In genomic region chr6:5984150-5985089, GRCh38 we compare ENCODE assay signal across 24 cellular contexts. TPM values are rescaled to one million over a fixed set of nuclear protein-coding genes. Genes with fewer than 3 reads are reported as not detected.
DNase-seq lines count a peak whose midpoint lies in the region; ATAC-seq and TF ChIP-seq lines count a peak whose summit lies in the region.
"Had no signal": no experiment of that assay in that cellular context is flagged by ENCODE, and none has a peak within 500 bp of the region (broad histone marks: within the 10 kb centered on the region; RNA-seq: fewer than 3 reads in every experiment).

No MANE protein-coding gene starts in this region.

- H3K27me3 ChIP-seq in CD8-positive, alpha-beta T cell (ENCODE audit: insufficient read depth, low read length) = no peaks in the 10 kb centered on the region

- no peak for ATAC-seq in CD8-positive, alpha-beta T cell
- no peak for ATAC-seq in HG03457 (IDR thresholded peaks at IDR 0.05; ENCODE audit: unreplicated experiment)

- peaks cover 29% of the 10 kb centered on the region for H3K27me3 Mint-ChIP-seq in activated CD4-positive, alpha-beta memory T cell treated with anti-CD3 and anti-CD28 coated beads, Interleukin-2, amount 10 ng/mL, durations not matched to agents 7 days and 5 days
- H3K27me3 Mint-ChIP-seq in activated CD4-positive, alpha-beta memory T cell treated with anti-CD3 and anti-CD28 coated beads for 36 hours = peaks cover 11% of the 10 kb centered on the region
- peaks cover 14% of the 10 kb centered on the region for H3K27me3 Mint-ChIP-seq in CD8-positive, alpha-beta T cell (ENCODE audit: low read depth)
- peaks cover 15% of the 10 kb centered on the region for H3K27me3 Mint-ChIP-seq in activated T-helper 1 cell treated with anti-CD3 and anti-CD28 coated beads, Interleukin-12 subunit alpha, Interleukin-12 subunit beta, Interleukin-2, Interleukin-4 antibody, amounts not matched to agents 30 ng/mL and 10 ng/mL and 1 ng/mL, durations not matched to agents 14 hours and 24 hours and 36 hours (ENCODE audit: insufficient read depth)

- no peak overlapping the region for H3K4me3 Mint-ChIP-seq in activated CD4-positive, alpha-beta memory T cell treated with anti-CD3 and anti-CD28 coated beads, Interleukin-2, amount 10 ng/mL, durations not matched to agents 7 days and 5 days
- H3K4me3 Mint-ChIP-seq in activated CD4-positive, alpha-beta memory T cell treated with anti-CD3 and anti-CD28 coated beads for 36 hours = no peak overlapping the region
- H3K4me3 Mint-ChIP-seq in CD8-positive, alpha-beta T cell = peak overlapping the region; percentile 17
- peak overlapping the region; percentile 43 for H3K4me3 Mint-ChIP-seq in activated T-helper 1 cell treated with anti-CD3 and anti-CD28 coated beads, Interleukin-12 subunit alpha, Interleukin-12 subunit beta, Interleukin-2, Interleukin-4 antibody, amounts not matched to agents 30 ng/mL and 10 ng/mL and 1 ng/mL, durations not matched to agents 14 hours and 24 hours and 36 hours
- H3K4me3 Mint-ChIP-seq: activated T-cell treated with anti-CD3 and anti-CD28 coated beads, Interleukin-2, amount 50 U/mL, for 24 hours had no signal

- peak overlapping the region; percentile 9 for H3K27ac Mint-ChIP-seq in activated CD4-positive, alpha-beta memory T cell treated with anti-CD3 and anti-CD28 coated beads, Interleukin-2, amount 10 ng/mL, durations not matched to agents 7 days and 5 days
- H3K27ac Mint-ChIP-seq in activated CD4-positive, alpha-beta memory T cell treated with anti-CD3 and anti-CD28 coated beads for 36 hours = no peak overlapping the region
- H3K27ac Mint-ChIP-seq in CD8-positive, alpha-beta T cell = peak overlapping the region; percentile 6
- peak overlapping the region; percentile 46 for H3K27ac Mint-ChIP-seq in activated T-helper 1 cell treated with anti-CD3 and anti-CD28 coated beads, Interleukin-12 subunit alpha, Interleukin-12 subunit beta, Interleukin-2, Interleukin-4 antibody, amounts not matched to agents 30 ng/mL and 10 ng/mL and 1 ng/mL, durations not matched to agents 14 hours and 24 hours and 36 hours
- H3K27ac Mint-ChIP-seq: activated T-cell treated with anti-CD3 and anti-CD28 coated beads, Interleukin-2, amount 50 U/mL, for 24 hours had no signal

- no peaks in the 10 kb centered on the region for H3K36me3 ChIP-seq in CD8-positive, alpha-beta T cell (ENCODE audit: insufficient read depth, low read length)
- H3K36me3 ChIP-seq: prostate gland had no signal

- H3K4me1 Mint-ChIP-seq in activated CD4-positive, alpha-beta memory T cell treated with anti-CD3 and anti-CD28 coated beads, Interleukin-2, amount 10 ng/mL, durations not matched to agents 7 days and 5 days = peaks cover 46% of the 10 kb centered on the region
- H3K4me1 Mint-ChIP-seq in activated CD4-positive, alpha-beta memory T cell treated with anti-CD3 and anti-CD28 coated beads for 36 hours (ENCODE audit: low read depth) = peaks cover 20% of the 10 kb centered on the region
- peaks cover 21% of the 10 kb centered on the region for H3K4me1 Mint-ChIP-seq in CD8-positive, alpha-beta T cell (ENCODE audit: low read depth)
- peaks cover 70% of the 10 kb centered on the region for H3K4me1 Mint-ChIP-seq in activated T-helper 1 cell treated with anti-CD3 and anti-CD28 coated beads, Interleukin-12 subunit alpha, Interleukin-12 subunit beta, Interleukin-2, Interleukin-4 antibody, amounts not matched to agents 30 ng/mL and 10 ng/mL and 1 ng/mL, durations not matched to agents 14 hours and 24 hours and 36 hours (ENCODE audit: low read depth)

- H3K4me3 ChIP-seq in CD8-positive, alpha-beta T cell (ENCODE audit: low read depth, low read length) = no peak overlapping the region
- H3K4me3 ChIP-seq: prostate gland had no signal

- H3K27ac ChIP-seq in CD8-positive, alpha-beta T cell (ENCODE audit: low read depth, low read length) = no peak overlapping the region
- H3K27ac ChIP-seq: prostate gland had no signal

- intact Hi-C loops in activated CD4-positive, alpha-beta memory T cell treated with anti-CD3 and anti-CD28 coated beads for 36 hours (cut with micrococcal nuclease) = no loop called here
- intact Hi-C loops in CD8-positive, alpha-beta T cell (cut with DNase I, micrococcal nuclease) = no loop called here
- intact Hi-C loops in activated T-helper 1 cell treated with anti-CD3 and anti-CD28 coated beads, Interleukin-12 subunit alpha, Interleukin-12 subunit beta, Interleukin-2, Interleukin-4 antibody, amounts not matched to agents 30 ng/mL and 10 ng/mL and 1 ng/mL, durations not matched to agents 14 hours and 24 hours and 36 hours (cut with micrococcal nuclease) = loop anchor here (5.0 to 10.0 kb wide), 3 partner anchors 112 to 530 kb away; no protein-coding TSS in a partner anchor

- no peaks in the 10 kb centered on the region for H3K9me3 Mint-ChIP-seq in activated CD4-positive, alpha-beta memory T cell treated with anti-CD3 and anti-CD28 coated beads, Interleukin-2, amount 10 ng/mL, durations not matched to agents 7 days and 5 days
- H3K9me3 Mint-ChIP-seq in activated CD4-positive, alpha-beta memory T cell treated with anti-CD3 and anti-CD28 coated beads for 36 hours = no peaks in the 10 kb centered on the region
- H3K9me3 Mint-ChIP-seq in CD8-positive, alpha-beta T cell = no peaks in the 10 kb centered on the region
- H3K9me3 Mint-ChIP-seq in activated T-helper 1 cell treated with anti-CD3 and anti-CD28 coated beads, Interleukin-12 subunit alpha, Interleukin-12 subunit beta, Interleukin-2, Interleukin-4 antibody, amounts not matched to agents 30 ng/mL and 10 ng/mL and 1 ng/mL, durations not matched to agents 14 hours and 24 hours and 36 hours = peaks cover 4% of the 10 kb centered on the region
- H3K9me3 Mint-ChIP-seq: activated T-cell treated with anti-CD3 and anti-CD28 coated beads, Interleukin-2, amount 50 U/mL, for 24 hours had no signal

- TF ChIP-seq CTCF in CD8-positive, alpha-beta T cell (IDR thresholded peaks at IDR 0.05) = no peak

- CTCF ChIA-PET in activated CD4-positive, alpha-beta memory T cell treated with anti-CD3 and anti-CD28 coated beads, Interleukin-2, amount 10 ng/mL, durations not matched to agents 7 days and 5 days (lab: Charles Lee) = no interaction called here
- CTCF ChIA-PET in activated CD4-positive, alpha-beta memory T cell treated with anti-CD3 and anti-CD28 coated beads for 36 hours (lab: Charles Lee) = no interaction called here
- CTCF ChIA-PET in CD8-positive, alpha-beta T cell (lab: Charles Lee) = no interaction called here

- no peaks in the 10 kb centered on the region for H3K9me3 ChIP-seq in CD8-positive, alpha-beta T cell (ENCODE audit: low read length)
- H3K9me3 ChIP-seq: prostate gland had no signal

- peaks cover 17% of the 10 kb centered on the region for H3K4me1 ChIP-seq in CD8-positive, alpha-beta T cell (ENCODE audit: insufficient read depth, low read length)
- H3K4me1 ChIP-seq: prostate gland had no signal

- no peak for DNase-seq in activated CD4-positive, alpha-beta memory T cell treated with anti-CD3 and anti-CD28 coated beads, Interleukin-2, amount 10 ng/mL, durations not matched to agents 7 days and 5 days
- DNase-seq in activated CD4-positive, alpha-beta memory T cell treated with anti-CD3 and anti-CD28 coated beads for 36 hours = no peak
- DNase-seq in CD8-positive, alpha-beta T cell = no peak
- DNase-seq in activated T-helper 1 cell treated with anti-CD3 and anti-CD28 coated beads, Interleukin-12 subunit alpha, Interleukin-12 subunit beta, Interleukin-2, Interleukin-4 antibody, amounts not matched to agents 30 ng/mL and 10 ng/mL and 1 ng/mL, durations not matched to agents 14 hours and 24 hours and 36 hours (ENCODE audit: low spot score) = no peak
- DNase-seq in left kidney (ENCODE audit: low read depth, low spot score) = peak; percentile 22
- no peak for DNase-seq in HK-2 (ENCODE audit: unreplicated experiment)
- DNase-seq in NK-92 treated with Interleukin-12 subunit alpha and Interleukin-12 subunit beta, amount 100 ng/mL, for 24 hours (lab: John Stamatoyannopoulos, UW) = no peak
- DNase-seq: activated T-cell treated with anti-CD3 and anti-CD28 coated beads, Interleukin-2, amount 50 U/mL, for 24 hours; AML-193; caudate nucleus; cortex of kidney; effector memory CD4-positive, alpha-beta T cell; erythroblast; foreskin fibroblast; head of caudate nucleus; KG1; NCI-H1930; NCI-H510A treated with DMSO at 0.1 percent for 48 hours; RPMI8226; stimulated activated CD4-positive, alpha-beta T cell treated with anti-CD3 and anti-CD28 coated beads, Interleukin-4, amount 100 ng/mL, for 24 hours; substantia nigra; trophoblast cell had no signal

- POLR2A ChIA-PET in activated CD4-positive, alpha-beta memory T cell treated with anti-CD3 and anti-CD28 coated beads, Interleukin-2, amount 10 ng/mL, durations not matched to agents 7 days and 5 days (lab: Charles Lee) = interaction anchor here (0.6 to 1.2 kb wide), 2 partner anchors 23 to 330 kb away, joined by 3 to 4 read pairs; no protein-coding TSS in a partner anchor
- POLR2A ChIA-PET in activated CD4-positive, alpha-beta memory T cell treated with anti-CD3 and anti-CD28 coated beads for 36 hours (lab: Charles Lee) = no interaction called here
- POLR2A ChIA-PET in CD8-positive, alpha-beta T cell (lab: Charles Lee) = no interaction called here

- H3K36me3 Mint-ChIP-seq in activated CD4-positive, alpha-beta memory T cell treated with anti-CD3 and anti-CD28 coated beads, Interleukin-2, amount 10 ng/mL, durations not matched to agents 7 days and 5 days (ENCODE audit: low read depth) = no peaks in the 10 kb centered on the region
- H3K36me3 Mint-ChIP-seq in activated CD4-positive, alpha-beta memory T cell treated with anti-CD3 and anti-CD28 coated beads for 36 hours = no peaks in the 10 kb centered on the region
- H3K36me3 Mint-ChIP-seq in CD8-positive, alpha-beta T cell = no peaks in the 10 kb centered on the region
- peaks cover 5% of the 10 kb centered on the region for H3K36me3 Mint-ChIP-seq in activated T-helper 1 cell treated with anti-CD3 and anti-CD28 coated beads, Interleukin-12 subunit alpha, Interleukin-12 subunit beta, Interleukin-2, Interleukin-4 antibody, amounts not matched to agents 30 ng/mL and 10 ng/mL and 1 ng/mL, durations not matched to agents 14 hours and 24 hours and 36 hours (ENCODE audit: low read depth)

RNA-seq across cellular contexts. Expression of gene NRN1, which starts 22.3 kb away (rescaled TPM):
- 1 to 10 TPM; 3.2 to 4.1 TPM for total RNA-seq in activated CD4-positive, alpha-beta memory T cell treated with anti-CD3 and anti-CD28 coated beads, Interleukin-2, amount 10 ng/mL, durations not matched to agents 7 days and 5 days
- total RNA-seq in activated CD4-positive, alpha-beta memory T cell treated with anti-CD3 and anti-CD28 coated beads for 36 hours = 1 to 10 TPM in 1 of 2 experiments, under 1 TPM in 1; 1.00 to 1.3 TPM
- total RNA-seq in CD8-positive, alpha-beta T cell = under 1 TPM in 1 of 2 experiments, not detected in 1; 0.57 TPM
- total RNA-seq in activated T-helper 1 cell treated with anti-CD3 and anti-CD28 coated beads, Interleukin-12 subunit alpha, Interleukin-12 subunit beta, Interleukin-2, Interleukin-4 antibody, amounts not matched to agents 30 ng/mL and 10 ng/mL and 1 ng/mL, durations not matched to agents 14 hours and 24 hours and 36 hours = 2.8 and 3.0 TPM in 2 replicates

Comparison
In these comparisons a context has a peak if more than half of its experiments do, and no peak if none do; other contexts are left out.
1. H3K4me3 Mint-ChIP-seq: peak in CD8-positive, alpha-beta T cell (single experiment) and activated T-helper 1 cell treated with anti-CD3 and anti-CD28 coated beads, Interleukin-12 subunit alpha, Interleukin-12 subunit beta, Interleukin-2, Interleukin-4 antibody, amounts not matched to agents 30 ng/mL and 10 ng/mL and 1 ng/mL, durations not matched to agents 14 hours and 24 hours and 36 hours (single experiment); none in activated CD4-positive, alpha-beta memory T cell treated with anti-CD3 and anti-CD28 coated beads, Interleukin-2, amount 10 ng/mL, durations not matched to agents 7 days and 5 days (single experiment) and activated CD4-positive, alpha-beta memory T cell treated with anti-CD3 and anti-CD28 coated beads for 36 hours (single experiment).